3 cellular contexts compared by ENCODE assay signal in the genomic region with DNA sequence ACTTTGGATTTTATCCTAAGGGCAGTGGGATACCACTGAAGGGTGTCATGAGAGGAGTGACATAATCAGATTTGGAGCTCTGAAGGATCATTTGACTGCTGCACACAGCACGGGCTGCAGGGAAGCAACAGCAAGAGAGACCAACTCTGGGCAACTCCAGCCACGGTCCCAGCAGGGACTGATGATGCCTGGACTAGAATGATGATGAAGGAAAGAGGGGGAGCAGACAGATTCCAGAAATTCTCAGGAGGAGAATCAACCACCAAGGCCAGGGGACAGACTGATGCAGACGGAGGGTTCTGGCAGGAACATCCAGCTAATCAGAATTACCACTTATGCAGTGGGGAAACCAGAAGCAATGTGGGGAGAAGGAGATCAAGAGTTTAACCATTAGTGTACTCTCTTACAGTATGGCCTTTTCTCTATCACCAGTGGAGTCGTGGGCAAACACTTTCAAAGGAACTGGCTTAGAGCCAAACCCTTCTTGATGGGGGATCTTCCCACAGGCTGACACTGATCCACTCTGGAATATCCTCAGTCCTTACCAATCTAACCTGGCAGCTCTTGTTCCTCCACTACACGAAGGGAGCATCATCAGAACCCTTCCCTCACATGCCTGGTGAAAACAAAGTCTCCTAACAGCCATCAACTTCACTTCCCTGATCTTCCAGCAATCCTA.
A peak's percentile ranks its signal among the peaks of the same experiment; 100 is the strongest.
TF ChIP-seq lines count a peak whose summit lies in the region.

No MANE protein-coding gene starts in this region.

TF ChIP-seq in SK-N-SH, 30 proteins besides CTCF, POLR2A, EP300 and RAD21:
- no peak for TF ChIP-seq REST (IDR thresholded peaks at IDR 0.05; ENCODE audit: low read depth, low read length)
- TF ChIP-seq NFIC (IDR thresholded peaks at IDR 0.05; ENCODE audit: borderline replicate concordance) = 0 out of 2 replicates have a peak, but pooled peaks have one; percentile 25

TF ChIP-seq in SK-N-SH treated with all-trans-retinoic acid at 6 μM for 48 hours, 23 proteins besides CTCF, POLR2A, EP300 and RAD21:
- TF ChIP-seq, protein P1, sequence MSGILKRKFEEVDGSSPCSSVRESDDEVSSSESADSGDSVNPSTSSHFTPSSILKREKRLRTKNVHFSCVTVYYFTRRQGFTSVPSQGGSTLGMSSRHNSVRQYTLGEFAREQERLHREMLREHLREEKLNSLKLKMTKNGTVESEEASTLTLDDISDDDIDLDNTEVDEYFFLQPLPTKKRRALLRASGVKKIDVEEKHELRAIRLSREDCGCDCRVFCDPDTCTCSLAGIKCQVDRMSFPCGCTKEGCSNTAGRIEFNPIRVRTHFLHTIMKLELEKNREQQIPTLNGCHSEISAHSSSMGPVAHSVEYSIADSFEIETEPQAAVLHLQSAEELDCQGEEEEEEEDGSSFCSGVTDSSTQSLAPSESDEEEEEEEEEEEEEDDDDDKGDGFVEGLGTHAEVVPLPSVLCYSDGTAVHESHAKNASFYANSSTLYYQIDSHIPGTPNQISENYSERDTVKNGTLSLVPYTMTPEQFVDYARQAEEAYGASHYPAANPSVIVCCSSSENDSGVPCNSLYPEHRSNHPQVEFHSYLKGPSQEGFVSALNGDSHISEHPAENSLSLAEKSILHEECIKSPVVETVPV (CRISPR knock-in tag; IDR thresholded peaks at IDR 0.05) = no peak
- TF ChIP-seq TOX (CRISPR knock-in tag; IDR thresholded peaks at IDR 0.05; ENCODE audit: borderline replicate concordance) = no peak
- TF ChIP-seq PPARA (CRISPR knock-in tag; IDR thresholded peaks at IDR 0.05; ENCODE audit: borderline replicate concordance) = no peak
- no peak for TF ChIP-seq ZNF565 (CRISPR knock-in tag; conservative IDR thresholded peaks at IDR 0.05; ENCODE audit: low read depth)
- no peak for TF ChIP-seq TSHZ2 (CRISPR knock-in tag; IDR thresholded peaks at IDR 0.05)
- TF ChIP-seq, protein P2, sequence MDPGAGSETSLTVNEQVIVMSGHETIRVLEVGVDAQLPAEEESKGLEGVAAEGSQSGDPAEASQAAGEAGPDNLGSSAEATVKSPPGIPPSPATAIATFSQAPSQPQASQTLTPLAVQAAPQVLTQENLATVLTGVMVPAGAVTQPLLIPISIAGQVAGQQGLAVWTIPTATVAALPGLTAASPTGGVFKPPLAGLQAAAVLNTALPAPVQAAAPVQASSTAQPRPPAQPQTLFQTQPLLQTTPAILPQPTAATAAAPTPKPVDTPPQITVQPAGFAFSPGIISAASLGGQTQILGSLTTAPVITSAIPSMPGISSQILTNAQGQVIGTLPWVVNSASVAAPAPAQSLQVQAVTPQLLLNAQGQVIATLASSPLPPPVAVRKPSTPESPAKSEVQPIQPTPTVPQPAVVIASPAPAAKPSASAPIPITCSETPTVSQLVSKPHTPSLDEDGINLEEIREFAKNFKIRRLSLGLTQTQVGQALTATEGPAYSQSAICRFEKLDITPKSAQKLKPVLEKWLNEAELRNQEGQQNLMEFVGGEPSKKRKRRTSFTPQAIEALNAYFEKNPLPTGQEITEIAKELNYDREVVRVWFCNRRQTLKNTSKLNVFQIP (CRISPR knock-in tag; IDR thresholded peaks at IDR 0.05; ENCODE audit: borderline replicate concordance, low read depth) = no peak
- TF ChIP-seq ZC3H10 (CRISPR knock-in tag; IDR thresholded peaks at IDR 0.05) = no peak
- TF ChIP-seq ARNTL (CRISPR knock-in tag; IDR thresholded peaks at IDR 0.05; ENCODE audit: borderline replicate concordance, low read depth) = no peak
- TF ChIP-seq BACH2 (CRISPR knock-in tag; IDR thresholded peaks at IDR 0.05; ENCODE audit: borderline replicate concordance) = no peak
- TF ChIP-seq OSR1 (CRISPR knock-in tag; IDR thresholded peaks at IDR 0.05) = no peak
- TF ChIP-seq, protein P3, sequence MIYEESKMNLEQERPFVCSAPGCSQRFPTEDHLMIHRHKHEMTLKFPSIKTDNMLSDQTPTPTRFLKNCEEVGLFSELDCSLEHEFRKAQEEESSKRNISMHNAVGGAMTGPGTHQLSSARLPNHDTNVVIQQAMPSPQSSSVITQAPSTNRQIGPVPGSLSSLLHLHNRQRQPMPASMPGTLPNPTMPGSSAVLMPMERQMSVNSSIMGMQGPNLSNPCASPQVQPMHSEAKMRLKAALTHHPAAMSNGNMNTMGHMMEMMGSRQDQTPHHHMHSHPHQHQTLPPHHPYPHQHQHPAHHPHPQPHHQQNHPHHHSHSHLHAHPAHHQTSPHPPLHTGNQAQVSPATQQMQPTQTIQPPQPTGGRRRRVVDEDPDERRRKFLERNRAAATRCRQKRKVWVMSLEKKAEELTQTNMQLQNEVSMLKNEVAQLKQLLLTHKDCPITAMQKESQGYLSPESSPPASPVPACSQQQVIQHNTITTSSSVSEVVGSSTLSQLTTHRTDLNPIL (CRISPR knock-in tag; IDR thresholded peaks at IDR 0.05; ENCODE audit: low read depth) = no peak
- TF ChIP-seq ZFP30 (CRISPR knock-in tag; IDR thresholded peaks at IDR 0.05) = no peak
- no peak for TF ChIP-seq CSDC2 (CRISPR knock-in tag; IDR thresholded peaks at IDR 0.05)
- no peak for TF ChIP-seq SNAI2 (CRISPR knock-in tag; IDR thresholded peaks at IDR 0.05)
- no peak for TF ChIP-seq GLIS3 (CRISPR knock-in tag; IDR thresholded peaks at IDR 0.05)
- TF ChIP-seq ZNF70 (CRISPR knock-in tag; IDR thresholded peaks at IDR 0.05) = no peak

TF ChIP-seq in GM12878, 131 proteins besides CTCF, POLR2A, EP300 and RAD21:
- TF ChIP-seq NFIC (IDR thresholded peaks at IDR 0.05; ENCODE audit: low read depth, low read length) (no peak), ZNF384 (IDR thresholded peaks at IDR 0.05; ENCODE audit: borderline replicate concordance, low read depth, low read length) (no peak), GABPA (IDR thresholded peaks at IDR 0.05; ENCODE audit: low read depth) (no peak), PML (IDR thresholded peaks at IDR 0.05; ENCODE audit: low read length) (no peak), RBBP5 (conservative IDR thresholded peaks at IDR 0.05) (no peak), CHD4 (IDR thresholded peaks at IDR 0.05) (no peak), DPF2 (IDR thresholded peaks at IDR 0.05) (no peak), POLR2AphosphoS2 (IDR thresholded peaks at IDR 0.05; ENCODE audit: low read depth, low read length) (no peak), WRNIP1 (IDR thresholded peaks at IDR 0.05; ENCODE audit: borderline replicate concordance, low read depth, low read length) (no peak), RFX5 (IDR thresholded peaks at IDR 0.05; ENCODE audit: low read depth, low read length) (no peak), HCFC1 (IDR thresholded peaks at IDR 0.05; ENCODE audit: low read length) (no peak), TCF7 (IDR thresholded peaks at IDR 0.05; ENCODE audit: borderline replicate concordance) (no peak), NR2C2 (IDR thresholded peaks at IDR 0.05; ENCODE audit: borderline replicate concordance, control insufficient read depth, insufficient read length, low read depth) (no peak), ZNF687 (IDR thresholded peaks at IDR 0.05) (no peak), SP1 (IDR thresholded peaks at IDR 0.05; ENCODE audit: low read depth, low read length) (no peak), SIX5 (IDR thresholded peaks at IDR 0.05; ENCODE audit: low read depth, low read length, severe bottlenecking) (no peak), IKZF1 (conservative IDR thresholded peaks at IDR 0.05) (no peak), ELK1 (IDR thresholded peaks at IDR 0.05; ENCODE audit: low read depth, low read length) (no peak)
- TF ChIP-seq, protein P4, sequence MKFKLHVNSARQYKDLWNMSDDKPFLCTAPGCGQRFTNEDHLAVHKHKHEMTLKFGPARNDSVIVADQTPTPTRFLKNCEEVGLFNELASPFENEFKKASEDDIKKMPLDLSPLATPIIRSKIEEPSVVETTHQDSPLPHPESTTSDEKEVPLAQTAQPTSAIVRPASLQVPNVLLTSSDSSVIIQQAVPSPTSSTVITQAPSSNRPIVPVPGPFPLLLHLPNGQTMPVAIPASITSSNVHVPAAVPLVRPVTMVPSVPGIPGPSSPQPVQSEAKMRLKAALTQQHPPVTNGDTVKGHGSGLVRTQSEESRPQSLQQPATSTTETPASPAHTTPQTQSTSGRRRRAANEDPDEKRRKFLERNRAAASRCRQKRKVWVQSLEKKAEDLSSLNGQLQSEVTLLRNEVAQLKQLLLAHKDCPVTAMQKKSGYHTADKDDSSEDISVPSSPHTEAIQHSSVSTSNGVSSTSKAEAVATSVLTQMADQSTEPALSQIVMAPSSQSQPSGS (IDR thresholded peaks at IDR 0.05; ENCODE audit: low read length) = no peak
- TF ChIP-seq, protein P5, sequence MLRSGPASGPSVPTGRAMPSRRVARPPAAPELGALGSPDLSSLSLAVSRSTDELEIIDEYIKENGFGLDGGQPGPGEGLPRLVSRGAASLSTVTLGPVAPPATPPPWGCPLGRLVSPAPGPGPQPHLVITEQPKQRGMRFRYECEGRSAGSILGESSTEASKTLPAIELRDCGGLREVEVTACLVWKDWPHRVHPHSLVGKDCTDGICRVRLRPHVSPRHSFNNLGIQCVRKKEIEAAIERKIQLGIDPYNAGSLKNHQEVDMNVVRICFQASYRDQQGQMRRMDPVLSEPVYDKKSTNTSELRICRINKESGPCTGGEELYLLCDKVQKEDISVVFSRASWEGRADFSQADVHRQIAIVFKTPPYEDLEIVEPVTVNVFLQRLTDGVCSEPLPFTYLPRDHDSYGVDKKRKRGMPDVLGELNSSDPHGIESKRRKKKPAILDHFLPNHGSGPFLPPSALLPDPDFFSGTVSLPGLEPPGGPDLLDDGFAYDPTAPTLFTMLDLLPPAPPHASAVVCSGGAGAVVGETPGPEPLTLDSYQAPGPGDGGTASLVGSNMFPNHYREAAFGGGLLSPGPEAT (IDR thresholded peaks at IDR 0.05; ENCODE audit: low read depth) = no peak
